In genomic region chr22:24428751-24429410, GRCh38 we compare ENCODE assay signal across 9 cellular contexts. TPM values are rescaled to one million over a fixed set of nuclear protein-coding genes. Genes with fewer than 3 reads are reported as not detected.
DNase-seq lines count a peak whose midpoint lies in the region; ATAC-seq and TF ChIP-seq lines count a peak whose summit lies in the region.
"Had no signal": no experiment of that assay in that cellular context is flagged by ENCODE, and none has a peak within 500 bp of the region (broad histone marks: within the 10 kb centered on the region; RNA-seq: fewer than 3 reads in every experiment).

No MANE protein-coding gene starts in this region.

- peak overlapping the region; percentile 73; the same call in 1 of the 2 replicates for H3K4me3 ChIP-seq in GM08714 (ENCODE audit: low read length)

- peaks cover 23% of the 10 kb centered on the region for H3K36me3 Mint-ChIP-seq in CD4-positive, alpha-beta T cell (ENCODE audit: low read depth)
- peaks cover 9% of the 10 kb centered on the region for H3K36me3 Mint-ChIP-seq in activated B cell treated with CpG ODN at 0.5 μM for 24 hours (ENCODE audit: low read depth)
- H3K36me3 Mint-ChIP-seq in naive B cell, result no peaks in the 10 kb centered on the region

- peak overlapping the region; percentile 98 for H3K27ac ChIP-seq in CD4-positive, alpha-beta T cell (ENCODE audit: low read depth, low read length)

- peak overlapping the region; percentile 88 for H3K4me3 Mint-ChIP-seq in CD4-positive, alpha-beta T cell
- H3K4me3 Mint-ChIP-seq in activated B cell treated with CpG ODN at 0.5 μM for 24 hours (peak overlapping the region; percentile 83), naive B cell (peak overlapping the region; percentile 85 to 96 (median 90))

- intact Hi-C loops in CD4-positive, alpha-beta T cell (cut with DNase I, micrococcal nuclease), result loop anchor here in 1 of 2 experiments (2.0 to 10.0 kb wide), 4 partner anchors 38 to 636 kb away; no protein-coding TSS in a partner anchor
- intact Hi-C loops in activated B cell treated with CpG ODN at 0.5 μM for 24 hours (cut with micrococcal nuclease), result no loop called here

- peaks cover 84% of the 10 kb centered on the region for H3K4me1 Mint-ChIP-seq in CD4-positive, alpha-beta T cell (ENCODE audit: low read depth)
- H3K4me1 Mint-ChIP-seq in activated B cell treated with CpG ODN at 0.5 μM for 24 hours (peaks cover 89% of the 10 kb centered on the region), naive B cell (peaks cover 80 to 84% (median 83%) of the 10 kb centered on the region in 3 donors)

- H3K9me3 ChIP-seq in CD4-positive, alpha-beta T cell (ENCODE audit: control insufficient read depth, low read length), result no peaks in the 10 kb centered on the region

- H3K27ac Mint-ChIP-seq in CD4-positive, alpha-beta T cell, result peak overlapping the region; percentile 92
- H3K27ac Mint-ChIP-seq in activated B cell treated with CpG ODN at 0.5 μM for 24 hours, result peak overlapping the region; percentile 89
- H3K27ac Mint-ChIP-seq in naive B cell, result peak overlapping the region; percentile 98 to 100 (median 99)

- ATAC-seq in CD4-positive, alpha-beta T cell (ENCODE audit: poor library complexity), result no peak
- ATAC-seq in activated B cell treated with CpG ODN at 0.5 μM for 24 hours (ENCODE audit: low read depth) (no peak), naive B cell (ENCODE audit: low read depth in 2 of 2) (no peak), HG02571 (IDR thresholded peaks at IDR 0.05; ENCODE audit: unreplicated experiment) (no peak), GM18861 (IDR thresholded peaks at IDR 0.05; ENCODE audit: unreplicated experiment) (no peak)

- DNase-seq in CD4-positive, alpha-beta T cell, result no peak
- DNase-seq in activated B cell treated with CpG ODN at 0.5 μM for 24 hours, result no peak
- DNase-seq in naive B cell, result peak; percentile 36
- DNase-seq in NCI-H2227 (lab: John Stamatoyannopoulos, UW; ENCODE audit: unreplicated experiment), result no peak
- DNase-seq in activated CD4-positive, CD25-positive, alpha-beta regulatory T cell (lab: John Stamatoyannopoulos, UW), result no peak
- DNase-seq: NCI-H2081 had no signal

- no peaks in the 10 kb centered on the region for H3K9me3 Mint-ChIP-seq in CD4-positive, alpha-beta T cell
- H3K9me3 Mint-ChIP-seq in activated B cell treated with CpG ODN at 0.5 μM for 24 hours, result no peaks in the 10 kb centered on the region
- H3K9me3 Mint-ChIP-seq in naive B cell, result no peaks in the 10 kb centered on the region

- CTCF ChIA-PET in CD4-positive, alpha-beta T cell (lab: Charles Lee), result interaction anchor here (1.3 to 2.1 kb wide), 2 partner anchors 74 to 272 kb away, joined by 3 to 8 read pairs; no protein-coding TSS in a partner anchor
- CTCF ChIA-PET in activated B cell treated with CpG ODN at 0.5 μM for 24 hours (lab: Charles Lee), result interaction anchor here (0.9 to 4.2 kb wide), 4 partner anchors 9 to 74 kb away, joined by 4 to 15 read pairs (median 8); no protein-coding TSS in a partner anchor

- H3K27me3 Mint-ChIP-seq in CD4-positive, alpha-beta T cell, result no peaks in the 10 kb centered on the region
- no peaks in the 10 kb centered on the region for H3K27me3 Mint-ChIP-seq in activated B cell treated with CpG ODN at 0.5 μM for 24 hours
- H3K27me3 Mint-ChIP-seq in naive B cell, result no peaks in the 10 kb centered on the region

- POLR2A ChIA-PET in CD4-positive, alpha-beta T cell (lab: Charles Lee), result interaction anchor here (1.2 to 1.6 kb wide), 3 partner anchors 68 to 273 kb away, joined by 3 to 7 read pairs (median 4); no protein-coding TSS in a partner anchor
- POLR2A ChIA-PET in activated B cell treated with CpG ODN at 0.5 μM for 24 hours (lab: Charles Lee), result interaction anchor here (0.6 to 7.8 kb wide), 8 partner anchors 7 to 126 kb away, joined by 3 to 154 read pairs (median 6); partner anchors contain the start of gene GUCD1

- no peak for TF ChIP-seq CTCF in CD4-positive, alpha-beta T cell (IDR thresholded peaks at IDR 0.05)
- no peak for TF ChIP-seq CTCF in activated B cell treated with CpG ODN at 0.5 μM for 24 hours (IDR thresholded peaks at IDR 0.05)

- H3K27me3 ChIP-seq in CD4-positive, alpha-beta T cell (ENCODE audit: control insufficient read depth, insufficient read depth, low read length), result no peaks in the 10 kb centered on the region

RNA-seq across cellular contexts. Expression of gene ADORA2A, which starts 1.5 kb away (rescaled TPM):
- 10 to 100 TPM; 15.5 to 16.4 TPM for total RNA-seq in CD4-positive, alpha-beta T cell
- 35.7 and 35.8 TPM in 2 replicates for total RNA-seq in activated B cell treated with CpG ODN at 0.5 μM for 24 hours
- polyA plus RNA-seq in naive B cell (ENCODE audit: low read depth in 6 of 6), result 10 to 100 TPM; 43.9 to 79.9 (median 52.5) TPM
